ENCODE assay signal across 24 cellular contexts in genomic region chr11:94342250-94342649, GRCh38. TPM values are rescaled to one million over a fixed set of nuclear protein-coding genes. Genes with fewer than 3 reads are reported as not detected.
DNase-seq lines count a peak whose midpoint lies in the region; ATAC-seq and TF ChIP-seq lines count a peak whose summit lies in the region.
"Had no signal": no experiment of that assay in that cellular context is flagged by ENCODE, and none has a peak within 500 bp of the region (broad histone marks: within the 10 kb centered on the region; RNA-seq: fewer than 3 reads in every experiment).

No MANE protein-coding gene starts in this region.

- H3K27ac ChIP-seq in breast epithelium (no peak overlapping the region), PC-3 (ENCODE audit: low read length) (no peak overlapping the region), mesendoderm (ENCODE audit: low read depth, low read length) (no peak overlapping the region)
- H3K27ac ChIP-seq: 22Rv1, BLaER1, HL-60 had no signal

- no peaks in the 10 kb centered on the region for H3K9me3 Mint-ChIP-seq in MCF 10A (ENCODE audit: unreplicated experiment)
- H3K9me3 Mint-ChIP-seq: CD8-positive, alpha-beta T cell had no signal

- H3K9ac ChIP-seq in PC-3 (ENCODE audit: low read length) = no peak overlapping the region
- no peak overlapping the region for H3K9ac ChIP-seq in mesendoderm (ENCODE audit: low read length)
- H3K9ac ChIP-seq: BLaER1 had no signal

- H3K4me3 ChIP-seq in breast epithelium (no peak overlapping the region), PC-3 (ENCODE audit: low read length) (no peak overlapping the region), mesendoderm (ENCODE audit: low read length) (no peak overlapping the region)
- H3K4me3 ChIP-seq: BLaER1, GM12878, K562 had no signal

- H3K27me3 Mint-ChIP-seq in MCF 10A (ENCODE audit: insufficient read depth, unreplicated experiment) = peaks cover 30% of the 10 kb centered on the region

- H3K4me1 ChIP-seq in breast epithelium (no peaks in the 10 kb centered on the region), PC-3 (ENCODE audit: insufficient read depth, low read length) (no peaks in the 10 kb centered on the region), mesendoderm (ENCODE audit: control insufficient read depth, low read depth, low read length) (no peaks in the 10 kb centered on the region)
- H3K4me1 ChIP-seq: BLaER1 had no signal

- H2BK15ac ChIP-seq in mesendoderm (replicated peaks; ENCODE audit: low read depth) = no peak overlapping the region

- ATAC-seq in PC-3 (no peak), HG03460 (IDR thresholded peaks at IDR 0.05; ENCODE audit: unreplicated experiment) (no peak)
- ATAC-seq: CD8-positive, alpha-beta T cell; GM12878; K562 had no signal

- TF ChIP-seq CTCF in MCF 10A (IDR thresholded peaks at IDR 0.05; ENCODE audit: unreplicated experiment) = no peak
- no peak for TF ChIP-seq CTCF in breast epithelium (IDR thresholded peaks at IDR 0.05)
- no peak for TF ChIP-seq CTCF in PC-3 (conservative IDR thresholded peaks at IDR 0.05; ENCODE audit: low read depth, low read length)

- H3K9me2 ChIP-seq in PC-3 (replicated peaks; ENCODE audit: low read length) = no peaks in the 10 kb centered on the region

- H3K4ac ChIP-seq in mesendoderm (ENCODE audit: low read depth, low read length) = peak overlapping the region; percentile 12

- H4K5ac ChIP-seq in mesendoderm (ENCODE audit: low read length) = no peak overlapping the region

- H2AFZ ChIP-seq in PC-3 (ENCODE audit: low read length) = no peak overlapping the region

- H3K79me2 ChIP-seq in PC-3 (ENCODE audit: low read length) (no peaks in the 10 kb centered on the region), mesendoderm (ENCODE audit: control insufficient read depth, insufficient read depth, low read length) (no peaks in the 10 kb centered on the region)

- H2BK5ac ChIP-seq in mesendoderm (ENCODE audit: low read length) = no peak overlapping the region

- no peaks in the 10 kb centered on the region for H3K9me3 ChIP-seq in breast epithelium
- no peaks in the 10 kb centered on the region for H3K9me3 ChIP-seq in PC-3 (ENCODE audit: low read length)

- intact Hi-C loops in MCF 10A (cut with micrococcal nuclease) = no loop called here
- intact Hi-C loops in breast epithelium (cut with DNase I; ENCODE audit: low total_unique reads) = no loop called here
- intact Hi-C loops in PC-3 (cut with micrococcal nuclease) = no loop called here

- H4K8ac ChIP-seq in mesendoderm (ENCODE audit: low read depth, low read length) = no peak overlapping the region

- H2AK5ac ChIP-seq in mesendoderm (ENCODE audit: low read length) = no peak overlapping the region

- H3K56ac ChIP-seq in mesendoderm (ENCODE audit: low read length) = no peak overlapping the region

- peaks cover 2% of the 10 kb centered on the region for H3K36me3 Mint-ChIP-seq in MCF 10A (ENCODE audit: insufficient read depth, unreplicated experiment)
- H3K36me3 Mint-ChIP-seq: CD14-positive monocyte; CD8-positive, alpha-beta T cell had no signal

- WGBS in mesendoderm (ENCODE audit: extremely low coverage, insufficient coverage, low lambda C conversion rate) = no CpG with 5 or more reads among the region's 3 CpGs

- BruUV-seq in MCF 10A (replicated peaks; lab: Mats Ljungman, UMichigan) = no TSS peak
- no TSS peak for BruUV-seq in PC-3 (replicated peaks; lab: Mats Ljungman, UMichigan)

- H3K36me3 ChIP-seq in breast epithelium (no peaks in the 10 kb centered on the region), PC-3 (ENCODE audit: low read depth, low read length) (no peaks in the 10 kb centered on the region), mesendoderm (ENCODE audit: control insufficient read depth, insufficient read depth, low read length) (no peaks in the 10 kb centered on the region)
- H3K36me3 ChIP-seq: BLaER1 had no signal

- no peaks in the 10 kb centered on the region for H4K20me1 ChIP-seq in PC-3 (ENCODE audit: low read length)
- H4K20me1 ChIP-seq: BLaER1 had no signal

- H3K4me2 ChIP-seq in PC-3 (ENCODE audit: low read length) (no peak overlapping the region), mesendoderm (ENCODE audit: low read length) (no peak overlapping the region)
- H3K4me2 ChIP-seq: BLaER1 had no signal

- DNase-seq in MCF 10A (ENCODE audit: unreplicated experiment) = peak; percentile 18
- no peak for DNase-seq in breast epithelium (ENCODE audit: low spot score in 2 of 2)
- peak; percentile 25 for DNase-seq in PC-3
- no peak for DNase-seq in mesendoderm
- no peak for DNase-seq in hepatic stellate cell (ENCODE audit: low spot score)
- DNase-seq in DMS114 treated with DMSO at 0.1 percent for 48 hours (lab: John Stamatoyannopoulos, UW; ENCODE audit: unreplicated experiment) = no peak
- DNase-seq: Calu3; CD8-positive, alpha-beta T cell; DMS53; DND-41; EL; H9; IMR-90 had no signal

- CTCF ChIA-PET in MCF 10A (lab: Yijun Ruan, JAX) (interaction anchor here (0.6 to 0.7 kb wide), 2 partner anchors 33 to 1893 kb away, joined by 3 read pairs; no protein-coding TSS in a partner anchor), PC-3 (lab: Charles Lee) (no interaction called here)

- H3K27me3 ChIP-seq in breast epithelium (no peaks in the 10 kb centered on the region), PC-3 (ENCODE audit: low read length) (0 out of 2 replicates have a peak, but pooled peaks cover 4% of the 10 kb centered on the region), mesendoderm (ENCODE audit: insufficient read depth, low read length, poor library complexity) (no peaks in the 10 kb centered on the region)
- H3K27me3 ChIP-seq: BLaER1 had no signal

- H2BK120ac ChIP-seq in mesendoderm (ENCODE audit: low read depth, low read length) = no peak overlapping the region

- no peaks in the 10 kb centered on the region for H3K4me1 Mint-ChIP-seq in MCF 10A (ENCODE audit: insufficient read depth, unreplicated experiment)
- H3K4me1 Mint-ChIP-seq: CD14-positive monocyte had no signal

- no peak overlapping the region for H3K27ac Mint-ChIP-seq in MCF 10A (ENCODE audit: low read depth, unreplicated experiment)
- H3K27ac Mint-ChIP-seq: CD14-positive monocyte; CD8-positive, alpha-beta T cell; H9 had no signal

- H3K18ac ChIP-seq in mesendoderm (ENCODE audit: low read length) = no peak overlapping the region

- H3K23ac ChIP-seq in mesendoderm (ENCODE audit: low read length) = no peak overlapping the region

- no peak overlapping the region for H3K4me3 Mint-ChIP-seq in MCF 10A (ENCODE audit: unreplicated experiment)
- H3K4me3 Mint-ChIP-seq: CD14-positive monocyte; CD8-positive, alpha-beta T cell; H9 had no signal

- H3K79me1 ChIP-seq in mesendoderm (ENCODE audit: low read length) = no peaks in the 10 kb centered on the region

- H3F3A ChIP-seq in PC-3 (ENCODE audit: low read length, unreplicated experiment) = no peaks in the 10 kb centered on the region

- POLR2A ChIA-PET in MCF 10A (lab: Yijun Ruan, JAX) = no interaction called here
- POLR2A ChIA-PET in PC-3 (lab: Charles Lee; ENCODE audit: unreplicated experiment) = no interaction called here

- no peak for TF ChIP-seq POLR2A in breast epithelium (IDR thresholded peaks at IDR 0.05)

RNA-seq across cellular contexts. Expression of gene IZUMO1R, which starts 37.9 kb away (rescaled TPM):
- not detected in 2 replicates for total RNA-seq in MCF 10A (2022)
- total RNA-seq in breast epithelium = not detected
- total RNA-seq in PC-3 (2014; rRNA removed) = not detected in 2 replicates
- polyA plus RNA-seq in mesendoderm (2013, experiment 1 of 2) = not detected
- not detected for polyA plus RNA-seq in mesendoderm (2013, experiment 2 of 2)
- total RNA-seq: A673; Calu3; CD8-positive, alpha-beta T cell; G401; GM12878; H1; H9; IMR-90; K562 had no signal
- polyA plus RNA-seq: AG04450, CD14-positive monocyte, GM12878, H1, IMR-90, K562 had no signal

RNA-seq across cellular contexts. Expression of gene GPR83, which starts 59.0 kb away (rescaled TPM):
- total RNA-seq in MCF 10A (2022) (not detected in 2 replicates), breast epithelium (1 to 10 TPM in 1 of 3 donors, under 1 TPM in 1, not detected in 1; 0.15 to 3.3 TPM), PC-3 (2014; rRNA removed) (not detected in 2 replicates)
- polyA plus RNA-seq in mesendoderm (2013, experiment 1 of 2) = 11.7 TPM
- polyA plus RNA-seq in mesendoderm (2013, experiment 2 of 2) = 10.8 TPM
- total RNA-seq: G401, GM12878, H9 had no signal

Comparison
In these comparisons a context has a peak if more than half of its experiments do, and no peak if none do; other contexts are left out.
1. DNase-seq: peak in MCF 10A (single experiment) and PC-3 (single experiment); none in breast epithelium (0 of 2), mesendoderm (single experiment), hepatic stellate cell (single experiment) and DMS114 treated with DMSO at 0.1 percent for 48 hours (single experiment).